In the genomic region with DNA sequence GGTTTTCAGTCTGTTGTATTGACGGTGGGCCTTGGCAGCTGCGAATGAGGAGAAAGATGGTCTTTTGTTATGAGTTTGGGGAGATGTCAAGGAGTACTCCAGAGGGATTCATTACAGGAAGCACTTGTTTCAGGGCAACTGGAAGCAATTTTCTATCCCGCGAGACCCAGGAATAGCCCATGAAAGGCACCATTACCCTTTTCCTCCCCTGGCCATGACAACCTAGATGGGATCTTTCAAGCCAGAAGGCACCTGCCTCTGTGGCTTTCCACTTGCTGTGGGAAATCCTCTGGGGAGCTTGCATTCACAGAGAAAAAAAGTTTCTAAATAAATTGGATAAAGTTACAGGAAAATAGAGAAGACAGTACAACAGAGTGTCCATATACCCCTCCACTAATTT, we compare ENCODE assay signal across 21 cellular contexts. TPM values are rescaled to one million over a fixed set of nuclear protein-coding genes. Genes with fewer than 3 reads are reported as not detected.
"Had no signal": no experiment of that assay in that cellular context is flagged by ENCODE, and none has a peak within 500 bp of the region (broad histone marks: within the 10 kb centered on the region; RNA-seq: fewer than 3 reads in every experiment).

No MANE protein-coding gene starts in this region.

- H3K27me3 ChIP-seq: adrenal gland, sigmoid colon, testis, upper lobe of right lung had no signal

- H3K36me3 Mint-ChIP-seq: stimulated activated effector memory CD8-positive, alpha-beta T cell treated with anti-CD3 and anti-CD28 coated beads, Interleukin-12 subunit alpha, Interleukin-12 subunit beta, amount 100 ng/mL, for 72 hours had no signal

- ATAC-seq: activated naive CD4-positive, alpha-beta T cell treated with anti-CD3 and anti-CD28 coated beads, Interleukin-2, amount 50 U/mL, for 72 hours; heart left ventricle; naive thymus-derived CD8-positive, alpha-beta T cell; stimulated activated effector memory CD8-positive, alpha-beta T cell treated with anti-CD3 and anti-CD28 coated beads, Interleukin-12 subunit alpha, Interleukin-12 subunit beta, amount 100 ng/mL, for 72 hours; upper lobe of right lung had no signal

- H3K4me3 ChIP-seq: adrenal gland, heart left ventricle, sigmoid colon, testis, upper lobe of right lung had no signal

- H3K4me3 Mint-ChIP-seq: activated T-helper 1 cell treated with anti-CD3 and anti-CD28 coated beads, Interleukin-12 subunit alpha, Interleukin-12 subunit beta, Interleukin-2, Interleukin-4 antibody, amounts not matched to agents 30 ng/mL and 10 ng/mL and 1 ng/mL, durations not matched to agents 14 hours and 24 hours and 36 hours; naive thymus-derived CD8-positive, alpha-beta T cell; stimulated activated effector memory CD8-positive, alpha-beta T cell treated with anti-CD3 and anti-CD28 coated beads, Interleukin-12 subunit alpha, Interleukin-12 subunit beta, amount 100 ng/mL, for 72 hours had no signal

- H3K27ac ChIP-seq: adrenal gland, heart left ventricle, sigmoid colon, testis, upper lobe of right lung, VCaP had no signal

- H3K4me1 ChIP-seq: adrenal gland, testis had no signal

- H3K9me3 ChIP-seq: adrenal gland, heart left ventricle, sigmoid colon, testis, upper lobe of right lung had no signal

- H3K9me3 Mint-ChIP-seq: stimulated activated effector memory CD8-positive, alpha-beta T cell treated with anti-CD3 and anti-CD28 coated beads, Interleukin-12 subunit alpha, Interleukin-12 subunit beta, amount 100 ng/mL, for 72 hours had no signal

- DNase-seq: activated CD4-positive, alpha-beta T cell treated with anti-CD3 and anti-CD28 coated beads for 1 hour; activated CD4-positive, alpha-beta T cell treated with anti-CD3 and anti-CD28 coated beads, Interleukin-2, amount 50 U/mL, for 48 hours; activated gamma-delta T cell treated with Interleukin-2 at 50 U/mL for 16 hours; activated T-cell treated with anti-CD3 and anti-CD28 coated beads for 4 hours; adrenal gland; effector CD4-positive, alpha-beta T cell; heart left ventricle; naive thymus-derived CD8-positive, alpha-beta T cell; nucleus accumbens; sigmoid colon; stimulated activated CD4-positive, alpha-beta T cell treated with anti-CD3 and anti-CD28 coated beads, Interleukin-4, amount 100 ng/mL, for 24 hours; testis; upper lobe of right lung had no signal

- H3K36me3 ChIP-seq: adrenal gland, heart left ventricle, sigmoid colon, upper lobe of right lung had no signal

- H3K27ac Mint-ChIP-seq: activated naive CD4-positive, alpha-beta T cell treated with anti-CD3 and anti-CD28 coated beads, Interleukin-2, amount 50 U/mL, for 72 hours; activated T-helper 1 cell treated with anti-CD3 and anti-CD28 coated beads, Interleukin-12 subunit alpha, Interleukin-12 subunit beta, Interleukin-2, Interleukin-4 antibody, amounts not matched to agents 30 ng/mL and 10 ng/mL and 1 ng/mL, durations not matched to agents 14 hours and 24 hours and 36 hours; naive thymus-derived CD8-positive, alpha-beta T cell; stimulated activated effector memory CD8-positive, alpha-beta T cell treated with anti-CD3 and anti-CD28 coated beads, Interleukin-12 subunit alpha, Interleukin-12 subunit beta, amount 100 ng/mL, for 72 hours had no signal

RNA-seq across cellular contexts. Expression of a gene that starts 8.1 kb away (rescaled TPM):
- total RNA-seq: activated naive CD4-positive, alpha-beta T cell treated with anti-CD3 and anti-CD28 coated beads, Interleukin-2, amount 50 U/mL, for 72 hours; activated T-helper 1 cell treated with anti-CD3 and anti-CD28 coated beads, Interleukin-12 subunit alpha, Interleukin-12 subunit beta, Interleukin-2, Interleukin-4 antibody, amounts not matched to agents 30 ng/mL and 10 ng/mL and 1 ng/mL, durations not matched to agents 14 hours and 24 hours and 36 hours; adrenal gland; cerebellum; frontal cortex; heart left ventricle; lower leg skin; mesenteric fat pad; naive thymus-derived CD8-positive, alpha-beta T cell; sigmoid colon; testis; upper lobe of right lung had no signal

RNA-seq across cellular contexts. Expression of a gene that starts 36.6 kb away (rescaled TPM):
- total RNA-seq: heart left ventricle; lower leg skin; mesenteric fat pad; naive thymus-derived CD8-positive, alpha-beta T cell; sigmoid colon; upper lobe of right lung had no signal

RNA-seq across cellular contexts. Expression of a gene that starts 52.5 kb away (rescaled TPM):
- total RNA-seq: activated naive CD4-positive, alpha-beta T cell treated with anti-CD3 and anti-CD28 coated beads, Interleukin-2, amount 50 U/mL, for 72 hours; activated T-helper 1 cell treated with anti-CD3 and anti-CD28 coated beads, Interleukin-12 subunit alpha, Interleukin-12 subunit beta, Interleukin-2, Interleukin-4 antibody, amounts not matched to agents 30 ng/mL and 10 ng/mL and 1 ng/mL, durations not matched to agents 14 hours and 24 hours and 36 hours; adrenal gland; cerebellum; frontal cortex; heart left ventricle; lower leg skin; mesenteric fat pad; naive thymus-derived CD8-positive, alpha-beta T cell; sigmoid colon; testis; upper lobe of right lung had no signal
